In the genomic region with DNA sequence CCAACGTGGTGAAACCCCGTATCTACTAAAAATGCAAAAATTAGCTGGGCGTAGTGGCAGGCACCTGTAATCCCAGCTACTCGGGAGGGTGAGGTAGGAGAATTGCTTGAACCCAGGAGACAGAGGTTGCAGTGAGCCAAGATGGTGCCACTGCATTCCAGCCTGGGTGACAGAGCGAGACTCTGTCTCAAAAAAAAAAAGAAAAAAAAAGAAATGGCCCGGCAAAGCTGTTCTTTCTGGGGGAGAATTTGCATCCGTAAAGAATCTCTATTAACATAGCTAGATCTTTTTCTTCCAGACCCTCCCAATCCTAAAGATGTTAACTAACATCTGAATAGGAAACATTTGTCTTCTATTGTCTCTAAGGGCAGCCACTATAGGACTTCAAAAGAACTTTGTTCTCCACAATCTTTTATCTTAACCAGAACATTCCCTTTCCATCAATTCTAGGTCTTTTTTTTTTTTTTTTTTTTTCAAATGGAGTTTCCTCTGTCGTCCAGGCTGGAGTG, we compare ENCODE assay signal across 7 cellular contexts. TPM values are rescaled to one million over a fixed set of nuclear protein-coding genes. Genes with fewer than 3 reads are reported as not detected.
DNase-seq lines count a peak whose midpoint lies in the region; ATAC-seq and TF ChIP-seq lines count a peak whose summit lies in the region.
"Not testable (repeated sequence)": the region's sequence is repeated elsewhere in the genome, so short reads cannot be mapped to it uniquely, and the experiment has no call there.

No MANE protein-coding gene starts in this region.

- H2AFZ ChIP-seq in H9 (ENCODE audit: low read length), result not testable (repeated sequence)

- not testable (repeated sequence) for H2BK5ac ChIP-seq in H9 (ENCODE audit: insufficient read length, low read length); mesendoderm (ENCODE audit: low read length)

- not testable (repeated sequence) for H2BK12ac ChIP-seq in H9 (ENCODE audit: insufficient read length, low read depth, low read length)

- H3K23me2 ChIP-seq in H9 (ENCODE audit: insufficient read length, low read depth, low read length, poor library complexity, severe bottlenecking), result not testable (repeated sequence)

- TF ChIP-seq CTCF in H9 (conservative IDR thresholded peaks at IDR 0.05); WTC11 (IDR thresholded peaks at IDR 0.05); endodermal cell (conservative IDR thresholded peaks at IDR 0.05): not testable (repeated sequence)

- DNase-seq in ELF-1 (ENCODE audit: low read depth, low spot score), result peak; percentile 42
- DNase-seq in H9; WTC11 (ENCODE audit: low spot score); endodermal cell: not testable (repeated sequence)
- DNase-seq in mesendoderm, result peak; percentile 13

- H3K27me3 Mint-ChIP-seq in H9 (ENCODE audit: low read depth); WTC11 (ENCODE audit: low read depth); endodermal cell (ENCODE audit: insufficient read depth): not testable (repeated sequence)

- H3K36me3 Mint-ChIP-seq in H9 (ENCODE audit: insufficient read depth in 1 of 3, low read depth in 3 of 3) (peaks cover 7 to 18% (median 9%) of the 10 kb centered on the region in 3 experiments; a peak in 6 of 7 replicates), WTC11 (peaks cover 13% of the 10 kb centered on the region), endodermal cell (ENCODE audit: low read depth) (peaks cover 21% of the 10 kb centered on the region)

- H3K4me1 ChIP-seq in H9 (ENCODE audit: insufficient read depth, low read length); HUES64 (ENCODE audit: insufficient read depth, low read length); endodermal cell (ENCODE audit: control insufficient read depth, insufficient read depth, low read length); mesendoderm (ENCODE audit: control insufficient read depth, low read depth, low read length): not testable (repeated sequence)
- H3K4me1 ChIP-seq in HUES48 (ENCODE audit: control insufficient read depth, insufficient read depth, low read length), result peaks cover 13% of the 10 kb centered on the region; the same call in 1 of the 2 replicates

- POLR2A ChIA-PET in WTC11 (lab: Charles Lee), result interaction anchor here (0.6 to 1.5 kb wide), 2 partner anchors 9 to 300 kb away, joined by 3 to 4 read pairs; a partner anchor contains a TSS

- not testable (repeated sequence) for H3K18ac ChIP-seq in H9 (ENCODE audit: insufficient read length, low read depth, low read length); mesendoderm (ENCODE audit: low read length)

- H2BK120ac ChIP-seq in H9 (ENCODE audit: low read depth, low read length, poor library complexity, severe bottlenecking); mesendoderm (ENCODE audit: low read depth, low read length): not testable (repeated sequence)

- ATAC-seq in WTC11, result peak; percentile 73

- H3K4me1 Mint-ChIP-seq in H9, result peaks cover 17 to 19% of the 10 kb centered on the region in 2 experiments
- peaks cover 17% of the 10 kb centered on the region for H3K4me1 Mint-ChIP-seq in WTC11
- peaks cover 26% of the 10 kb centered on the region for H3K4me1 Mint-ChIP-seq in endodermal cell

- H3K79me2 ChIP-seq in H9 (ENCODE audit: insufficient read depth, low read length), result not testable (repeated sequence)
- H3K79me2 ChIP-seq in mesendoderm (ENCODE audit: control insufficient read depth, insufficient read depth, low read length), result peaks cover 13% of the 10 kb centered on the region

- H3K27me3 ChIP-seq in H9 (ENCODE audit: insufficient read depth, low read length); HUES48 (ENCODE audit: control insufficient read depth, insufficient read depth, low read length); HUES64 (ENCODE audit: insufficient read depth, low read length); endodermal cell (ENCODE audit: control insufficient read depth, insufficient read depth, low read length, poor library complexity, severe bottlenecking); mesendoderm (ENCODE audit: insufficient read depth, low read length, poor library complexity): not testable (repeated sequence)

- H3K56ac ChIP-seq in H9 (ENCODE audit: insufficient read length, low read depth, low read length); mesendoderm (ENCODE audit: low read length): not testable (repeated sequence)

- H4K20me1 ChIP-seq in H9 (ENCODE audit: control insufficient read depth, insufficient read depth, insufficient read length), result not testable (repeated sequence)

- H3K4ac ChIP-seq in H9 (ENCODE audit: low read depth, low read length); mesendoderm (ENCODE audit: low read depth, low read length): not testable (repeated sequence)

- not testable (repeated sequence) for H2AK5ac ChIP-seq in H9 (ENCODE audit: insufficient read length, low read length); mesendoderm (ENCODE audit: low read length)

- no CpG with 5 or more reads among the region's 8 CpGs for WGBS in H9 (ENCODE audit: extremely low coverage, insufficient read length, low lambda C conversion rate)
- WGBS in HUES64, result 20% methylated on average over 8 of the region's 8 CpGs
- 38 to 67% methylated on average over 6 to 8 of the region's 8 CpGs for WGBS in endodermal cell (ENCODE audit: insufficient coverage in 1 of 2, insufficient read length in 1 of 2), 2 experiments
- no CpG with 5 or more reads among the region's 8 CpGs for WGBS in mesendoderm (ENCODE audit: extremely low coverage, insufficient coverage, low lambda C conversion rate)

- H3K9ac ChIP-seq in H9 (ENCODE audit: extremely low read depth, insufficient read length, low read length); HUES48 (ENCODE audit: low read depth, low read length); HUES64 (ENCODE audit: low read depth, low read length); endodermal cell (ENCODE audit: extremely low read depth, low read length, poor library complexity, severe bottlenecking); mesendoderm (ENCODE audit: low read length): not testable (repeated sequence)

- not testable (repeated sequence) for H3K4me2 ChIP-seq in H9 (ENCODE audit: insufficient read depth, insufficient read length, low read length); mesendoderm (ENCODE audit: low read length)

- not testable (repeated sequence) for H2BK15ac ChIP-seq in H9 (ENCODE audit: low read depth, low read length); mesendoderm (replicated peaks; ENCODE audit: low read depth)

- not testable (repeated sequence) for H3K4me3 ChIP-seq in HUES48 (ENCODE audit: low read depth, low read length); HUES64 (ENCODE audit: low read length); endodermal cell (ENCODE audit: low read length); mesendoderm (ENCODE audit: low read length)

- H2BK20ac ChIP-seq in H9 (ENCODE audit: low read depth, low read length, poor library complexity, severe bottlenecking), result not testable (repeated sequence)

- not testable (repeated sequence) for H3K36me3 ChIP-seq in HUES48 (ENCODE audit: control insufficient read depth, insufficient read depth, low read length); mesendoderm (ENCODE audit: control insufficient read depth, insufficient read depth, low read length)
- H3K36me3 ChIP-seq in HUES64 (ENCODE audit: insufficient read depth, low read length) (peaks cover 13% of the 10 kb centered on the region), endodermal cell (ENCODE audit: control insufficient read depth, insufficient read depth, low read length) (peaks cover 30% of the 10 kb centered on the region)

- CTCF ChIA-PET in WTC11 (lab: Charles Lee), result interaction anchor here (0.6 to 1.2 kb wide), 5 partner anchors 9 to 799 kb away, joined by 3 to 7 read pairs (median 5); a partner anchor contains a TSS

- H4K8ac ChIP-seq in H9 (replicated peaks; ENCODE audit: insufficient read length, low read depth, low read length); mesendoderm (ENCODE audit: low read depth, low read length): not testable (repeated sequence)

- H3K79me1 ChIP-seq in H9 (ENCODE audit: insufficient read depth, low read depth, low read length, poor library complexity, severe bottlenecking); mesendoderm (ENCODE audit: low read length): not testable (repeated sequence)

- not testable (repeated sequence) for H4K5ac ChIP-seq in H9 (ENCODE audit: insufficient read length, low read depth, low read length); mesendoderm (ENCODE audit: low read length)

- peak overlapping the region; percentile 6 to 17; a peak in 3 of 5 replicates for H3K4me3 Mint-ChIP-seq in H9
- H3K4me3 Mint-ChIP-seq in WTC11, endodermal cell: not testable (repeated sequence)

- not testable (repeated sequence) for H3K27ac ChIP-seq in H9 (ENCODE audit: insufficient read length, low read depth, low read length); endodermal cell (ENCODE audit: low read depth, low read length); mesendoderm (ENCODE audit: low read depth, low read length)
- peak overlapping the region; percentile 50 for H3K27ac ChIP-seq in HUES48 (ENCODE audit: low read depth, low read length)
- peak overlapping the region; percentile 81; the same call in 1 of the 2 replicates for H3K27ac ChIP-seq in HUES64 (ENCODE audit: low read depth, low read length)

- not testable (repeated sequence) for H3K9me3 ChIP-seq in H9 (ENCODE audit: control insufficient read depth, low read depth, low read length); HUES48 (ENCODE audit: control insufficient read depth, insufficient read depth, low read length); HUES64 (ENCODE audit: insufficient read depth, low read depth, low read length); endodermal cell (ENCODE audit: control insufficient read depth, low read length)

- not testable (repeated sequence) for H3K23ac ChIP-seq in H9 (ENCODE audit: insufficient read length, low read depth, low read length); mesendoderm (ENCODE audit: low read length)

- not testable (repeated sequence) for H3T11ph ChIP-seq in H9 (ENCODE audit: low read length)

- H4K91ac ChIP-seq in H9 (ENCODE audit: insufficient read length, low read depth, low read length), result not testable (repeated sequence)

- H3K14ac ChIP-seq in H9 (ENCODE audit: insufficient read depth, low read length), result not testable (repeated sequence)

- H3K27ac Mint-ChIP-seq in H9 (peak overlapping the region in 2 of 3 experiments; percentile 23 to 53; a peak in 2 of 7 replicates), WTC11 (peak overlapping the region; percentile 30; the same call in 1 of the 2 replicates), endodermal cell (peak overlapping the region; percentile 49)

- H3K9me3 Mint-ChIP-seq in H9, WTC11, endodermal cell: not testable (repeated sequence)

RNA-seq across cellular contexts. Expression of a gene that starts 8.0 kb away (rescaled TPM):
- total RNA-seq in H9 (2021) (59.4 and 64.2 TPM in 2 replicates), WTC11 (2021) (56.7 to 60.5 TPM (median 59.0 TPM) in 3 replicates), endodermal cell (10 to 100 TPM; 85.1 to 99.4 TPM)
- polyA plus RNA-seq in HUES64 (2013, experiment 1 of 2), result 52.1 TPM
- 57.6 TPM for polyA plus RNA-seq in HUES64 (2013, experiment 2 of 2)
- 47.4 TPM for polyA plus RNA-seq in endodermal cell (2013, experiment 1 of 2)
- 49.6 TPM for polyA plus RNA-seq in endodermal cell (2013, experiment 2 of 2)
- polyA plus RNA-seq in mesendoderm (2013, experiment 1 of 2), result 76.5 TPM
- 77.6 TPM for polyA plus RNA-seq in mesendoderm (2013, experiment 2 of 2)

RNA-seq across cellular contexts. Expression of a gene that starts 8.6 kb away (rescaled TPM):
- total RNA-seq in H9 (2021) (416 and 421 TPM in 2 replicates), WTC11 (2021) (331 to 339 TPM (median 333 TPM) in 3 replicates), endodermal cell (100 to 1,000 TPM; 521 to 678 TPM)
- 281 TPM for polyA plus RNA-seq in HUES64 (2013, experiment 1 of 2)
- 280 TPM for polyA plus RNA-seq in HUES64 (2013, experiment 2 of 2)
- 360 TPM for polyA plus RNA-seq in endodermal cell (2013, experiment 1 of 2)
- 346 TPM for polyA plus RNA-seq in endodermal cell (2013, experiment 2 of 2)
- 204 TPM for polyA plus RNA-seq in mesendoderm (2013, experiment 1 of 2)
- polyA plus RNA-seq in mesendoderm (2013, experiment 2 of 2), result 210 TPM
